ENCODE assay signal across 2 cellular contexts in genomic region chr3:188241072-188241471, GRCh38.
TF ChIP-seq lines count a peak whose summit lies in the region.

No MANE protein-coding gene starts in this region.

TF ChIP-seq in A549, 52 proteins besides CTCF, POLR2A, EP300 and RAD21 (continued from another document):
- peak; percentile 52; the same call in 1 of the 2 replicates for TF ChIP-seq REST (IDR thresholded peaks at IDR 0.05)
- no peak for TF ChIP-seq TP53 (CRISPR knock-in tag; IDR thresholded peaks at IDR 0.05)
- TF ChIP-seq MAX (IDR thresholded peaks at IDR 0.05): peak; percentile 24; the same call in 1 of the 2 replicates

TF ChIP-seq in SK-N-SH, 30 proteins besides CTCF, POLR2A, EP300 and RAD21 (continued from another document):
- TF ChIP-seq ZBTB33 (IDR thresholded peaks at IDR 0.05; ENCODE audit: borderline replicate concordance, low read depth) (no peak), REST (IDR thresholded peaks at IDR 0.05; ENCODE audit: low read depth, low read length) (peak; percentile 86), FOXM1 (IDR thresholded peaks at IDR 0.05; ENCODE audit: low read depth) (no peak), FOXJ3 (CRISPR knock-in tag; IDR thresholded peaks at IDR 0.05) (no peak), USF1 (IDR thresholded peaks at IDR 0.05; ENCODE audit: borderline replicate concordance, low read depth) (no peak), GABPA (IDR thresholded peaks at IDR 0.05; ENCODE audit: low read depth) (no peak), SMC3 (IDR thresholded peaks at IDR 0.05; ENCODE audit: low read depth, low read length) (no peak)
